Comparison of ENCODE assay signal across 8 cellular contexts in genomic region chr3:143970773-143971366, GRCh38. TPM values are rescaled to one million over a fixed set of nuclear protein-coding genes. Genes with fewer than 3 reads are reported as not detected.
DNase-seq lines count a peak whose midpoint lies in the region; ATAC-seq and TF ChIP-seq lines count a peak whose summit lies in the region.

No MANE protein-coding gene starts in this region.

- H3F3A ChIP-seq in PC-9 (ENCODE audit: insufficient read depth, low read depth): no peaks in the 10 kb centered on the region

- CTCF ChIA-PET in PC-9 (lab: Charles Lee): interaction anchor here (0.5 kb wide), 1 partner anchor 75 kb away, joined by 3 read pairs; no protein-coding TSS in a partner anchor

- ATAC-seq in GM19035 (IDR thresholded peaks at IDR 0.05; ENCODE audit: unreplicated experiment): peak; percentile 21
- peak; percentile 28 for ATAC-seq in HG03342 (IDR thresholded peaks at IDR 0.05; ENCODE audit: unreplicated experiment)
- ATAC-seq in gastroesophageal sphincter: peak; percentile 10
- ATAC-seq in thoracic aorta (ENCODE audit: insufficient number of reproducible peaks, low FRiP score, low read depth): no peak

- peaks cover 28% of the 10 kb centered on the region for H3K4me1 ChIP-seq in PC-9 (replicated peaks; ENCODE audit: insufficient read depth)
- peaks cover 0 to 25% (median 0%) of the 10 kb centered on the region in 3 donors for H3K4me1 ChIP-seq in gastroesophageal sphincter
- peaks cover 3 to 9% of the 10 kb centered on the region in 2 donors for H3K4me1 ChIP-seq in thoracic aorta (ENCODE audit: control insufficient read depth in 1 of 2, low read depth in 2 of 2)

- peak; percentile 69 for DNase-seq in AG20443 (ENCODE audit: low spot score)
- peak in 1 of 2 experiments; percentile 40 for DNase-seq in PC-9
- peak; percentile 39 for DNase-seq in activated gamma-delta T cell treated with Interleukin-2 at 50 U/mL for 16 hours
- peak in 31 of 56 donors; percentile 30 to 78 (median 66) for DNase-seq in nucleus accumbens (lab: John Stamatoyannopoulos, UW)
- DNase-seq in thoracic aorta (ENCODE audit: low spot score): no peak

- intact Hi-C loops in PC-9 (cut with micrococcal nuclease; ENCODE audit: unreplicated experiment): loop anchor here (1.0 to 10.0 kb wide), 5 partner anchors 141 to 1796 kb away; no protein-coding TSS in a partner anchor

- H3K27ac ChIP-seq in PC-9 (peak overlapping the region; percentile 70), gastroesophageal sphincter (peak overlapping the region; percentile 70 to 98 (median 96)), thoracic aorta (peak overlapping the region; percentile 96 to 97)

- no peaks in the 10 kb centered on the region for H4K20me1 ChIP-seq in PC-9 (ENCODE audit: insufficient read depth)

- no peak for TF ChIP-seq POLR2A in gastroesophageal sphincter (IDR thresholded peaks at IDR 0.05)

- H3K4me2 ChIP-seq in PC-9: peak overlapping the region; percentile 94

- POLR2A ChIA-PET in PC-9 (lab: Charles Lee; ENCODE audit: unreplicated experiment): interaction anchor here (0.6 to 1.1 kb wide), 16 partner anchors 7 to 1943 kb away, joined by 3 to 16 read pairs (median 4); no protein-coding TSS in a partner anchor

- H3K36me3 ChIP-seq in PC-9 (ENCODE audit: low read depth): no peaks in the 10 kb centered on the region
- H3K36me3 ChIP-seq in gastroesophageal sphincter: no peaks in the 10 kb centered on the region
- no peaks in the 10 kb centered on the region for H3K36me3 ChIP-seq in thoracic aorta

- H3K27me3 ChIP-seq in PC-9 (ENCODE audit: insufficient read depth, low read depth): no peaks in the 10 kb centered on the region
- no peaks in the 10 kb centered on the region for H3K27me3 ChIP-seq in gastroesophageal sphincter
- H3K27me3 ChIP-seq in thoracic aorta (replicated peaks; ENCODE audit: insufficient read depth): no peaks in the 10 kb centered on the region

- 0% methylated on average over 19 to 20 of the region's 37 CpGs for WGBS in gastroesophageal sphincter (ENCODE audit: low coverage in 1 of 2), 2 donors

- no peaks in the 10 kb centered on the region for H3K9me2 ChIP-seq in PC-9 (ENCODE audit: insufficient read depth)

- peaks cover 32% of the 10 kb centered on the region for H3K79me2 ChIP-seq in PC-9 (ENCODE audit: low read depth)

- H3K4me3 ChIP-seq in PC-9: peak overlapping the region; percentile 90
- peak overlapping the region; percentile 64 to 92 for H3K4me3 ChIP-seq in gastroesophageal sphincter
- H3K4me3 ChIP-seq in thoracic aorta: peak overlapping the region; percentile 83

- TF ChIP-seq CTCF in PC-9 (conservative IDR thresholded peaks at IDR 0.05) (no peak), gastroesophageal sphincter (IDR thresholded peaks at IDR 0.05) (peak in 3 of 4 experiments; percentile 27 to 37 (median 29)), thoracic aorta (IDR thresholded peaks at IDR 0.05) (peak; percentile 40)

- H2AFZ ChIP-seq in PC-9: peak overlapping the region; percentile 93

- H3K9me3 ChIP-seq in PC-9 (ENCODE audit: insufficient read depth, low read depth) (no peaks in the 10 kb centered on the region), gastroesophageal sphincter (no peaks in the 10 kb centered on the region), thoracic aorta (no peaks in the 10 kb centered on the region)

- no peak for TF ChIP-seq EP300 in gastroesophageal sphincter (IDR thresholded peaks at IDR 0.05)

- TSS peak; percentile 99 for BruUV-seq in PC-9 (replicated peaks; lab: Mats Ljungman, UMichigan)

RNA-seq across cellular contexts. Expression of gene DIPK2A, which starts 0.8 kb away (rescaled TPM):
- total RNA-seq in PC-9 (2021) (18.7 and 23.6 TPM in 2 replicates), gastroesophageal sphincter (10 to 100 TPM; 27.2 to 56.7 (median 44.2) TPM), thoracic aorta (10 to 100 TPM; 51.1 to 87.1 TPM)
